In genomic region chrX:48815266-48815665, GRCh38 we compare ENCODE assay signal across 27 cellular contexts. TPM values are rescaled to one million over a fixed set of nuclear protein-coding genes. Genes with fewer than 3 reads are reported as not detected.
"Had no signal": no experiment of that assay in that cellular context is flagged by ENCODE, and none has a peak within 500 bp of the region (broad histone marks: within the 10 kb centered on the region; RNA-seq: fewer than 3 reads in every experiment).

No MANE protein-coding gene starts in this region.

- H3K9me3 Mint-ChIP-seq: IgD-negative memory B cell had no signal

- H3K27me3 ChIP-seq: Peyer's patch, SJCRH30 had no signal

- H3K9ac ChIP-seq: KMS-11 had no signal

- H3K4me3 Mint-ChIP-seq: IgD-negative memory B cell had no signal

- H3K4me1 ChIP-seq: Peyer's patch, SJCRH30 had no signal

- H3K36me3 ChIP-seq: SJCRH30 had no signal

- H3K27ac Mint-ChIP-seq: IgD-negative memory B cell had no signal

- H2AFZ ChIP-seq: PC-9 had no signal

- ATAC-seq: K562, Right ventricle myocardium inferior, SK-N-SH treated with all-trans-retinoic acid at 6 μM for 48 hours had no signal

- H3K4me2 ChIP-seq: KMS-11, PC-9 had no signal

- H3K4me3 ChIP-seq: K562, PC-9, Peyer's patch, SJCRH30 had no signal

- FAIRE-seq: K562 had no signal

- H3K27ac ChIP-seq: KMS-11, PC-9, Peyer's patch, SJCRH30 had no signal

- DNase-seq: Kasumi-1, MM.1S, NCI-H1092 treated with DMSO at 0.1 percent for 48 hours, NCI-H1436, NCI-H187, NCI-H2029, NCI-H2081 treated with DMSO at 0.1 percent for 48 hours, NCI-H2171, NCI-H226, NCI-H446, NCI-H510A, NCI-H524 treated with DMSO at 0.1 percent for 48 hours, NCI-H69, NCI-H774, OCI-M1, PC-9, Peyer's patch, SHP77 treated with DMSO at 0.1 percent for 48 hours, SJCRH30 had no signal

- H3K9me3 ChIP-seq: Peyer's patch, SJCRH30 had no signal

RNA-seq across cellular contexts. Expression of gene ERAS, which starts 11.0 kb away (rescaled TPM):
- total RNA-seq: HT1080, K562, M059J, PC-9, Peyer's patch, Right ventricle myocardium inferior, RPMI7951, SJCRH30 had no signal
- polyA plus RNA-seq: IgD-negative memory B cell had no signal

RNA-seq across cellular contexts. Expression of gene PCSK1N, which starts 20.1 kb away (rescaled TPM):
- total RNA-seq: HT1080, PC-9, Right ventricle myocardium inferior, SJCRH30 had no signal

RNA-seq across cellular contexts. Expression of gene GATA1, which starts 28.9 kb away (rescaled TPM):
- total RNA-seq: HT1080, M059J, PC-9, Peyer's patch, RPMI7951, SJCRH30 had no signal
- polyA plus RNA-seq: IgD-negative memory B cell had no signal

RNA-seq across cellular contexts. Expression of gene GLOD5, which starts 53.7 kb away (rescaled TPM):
- total RNA-seq: HT1080, M059J, PC-9, Right ventricle myocardium inferior, RPMI7951, SJCRH30 had no signal
- polyA plus RNA-seq: IgD-negative memory B cell had no signal
